In the genomic region with DNA sequence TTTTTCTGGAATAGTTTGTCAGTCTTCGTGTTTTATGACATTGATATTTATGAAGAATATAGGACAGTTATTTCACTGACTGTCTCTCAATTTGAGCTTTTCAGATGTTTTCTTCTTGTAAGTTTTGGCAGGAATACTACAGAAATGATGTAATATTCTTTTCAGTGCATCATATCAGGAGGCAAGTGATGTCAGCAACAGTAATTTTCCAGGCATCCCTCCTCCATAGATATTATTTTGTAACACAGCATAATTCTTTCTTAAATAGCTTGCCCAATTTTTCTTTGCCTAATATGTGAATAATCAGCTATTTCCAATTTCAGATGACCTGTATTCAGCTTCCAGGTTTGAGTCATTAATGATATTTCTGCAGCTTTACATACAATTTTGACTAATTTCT, we compare ENCODE assay signal across 26 cellular contexts.
DNase-seq lines count a peak whose midpoint lies in the region; ATAC-seq and TF ChIP-seq lines count a peak whose summit lies in the region.
"Had no signal": no experiment of that assay in that cellular context is flagged by ENCODE, and none has a peak within 500 bp of the region (broad histone marks: within the 10 kb centered on the region; RNA-seq: fewer than 3 reads in every experiment).

No MANE protein-coding gene starts in this region.

- H3K9ac ChIP-seq in OCI-LY3 (ENCODE audit: low read length) = no peak overlapping the region
- H3K9ac ChIP-seq: BLaER1 had no signal

- H4K20me1 ChIP-seq in OCI-LY3 (ENCODE audit: insufficient read depth, low read length) = no peaks in the 10 kb centered on the region
- H4K20me1 ChIP-seq: BLaER1 had no signal

- H3K4me3 ChIP-seq in OCI-LY3 (ENCODE audit: low read length) (no peak overlapping the region), choroid plexus epithelial cell (ENCODE audit: low read depth, low read length) (no peak overlapping the region), fibroblast of pulmonary artery (replicated peaks; ENCODE audit: low read depth, low read length) (no peak overlapping the region)
- H3K4me3 ChIP-seq: BLaER1, GM12878 had no signal

- H3K9me3 ChIP-seq in OCI-LY3 (ENCODE audit: insufficient read depth, low read length) = no peaks in the 10 kb centered on the region
- H3K9me3 ChIP-seq: BE2C, BLaER1 had no signal

- no peaks in the 10 kb centered on the region for H3K79me2 ChIP-seq in OCI-LY3 (ENCODE audit: low read length)

- H2AFZ ChIP-seq in OCI-LY3 (ENCODE audit: low read depth, low read length) = no peak overlapping the region

- TF ChIP-seq CTCF in OCI-LY3 (IDR thresholded peaks at IDR 0.05; ENCODE audit: low read depth, low read length) (no peak), choroid plexus epithelial cell (conservative IDR thresholded peaks at IDR 0.05; ENCODE audit: low read depth, low read length) (no peak), fibroblast of pulmonary artery (IDR thresholded peaks at IDR 0.05; ENCODE audit: low read length, missing control alignments) (no peak), GM20000 (IDR thresholded peaks at IDR 0.05; ENCODE audit: extremely low read depth, missing control alignments) (no peak)

- H3K4me2 ChIP-seq in OCI-LY3 (ENCODE audit: low read length) = peak overlapping the region; percentile 16; the same call in 1 of the 2 replicates
- H3K4me2 ChIP-seq: BLaER1 had no signal

- H3K27ac ChIP-seq in OCI-LY3 (ENCODE audit: low read length) = no peak overlapping the region
- H3K27ac ChIP-seq: BLaER1 had no signal

- no peaks in the 10 kb centered on the region for H3K4me1 Mint-ChIP-seq in activated naive CD8-positive, alpha-beta T cell treated with anti-CD3 and anti-CD28 coated beads, Interleukin-2, amount 50 U/mL, for 24 hours
- H3K4me1 Mint-ChIP-seq: CD14-positive monocyte; CD4-positive, alpha-beta memory T cell; CD4-positive, CD25-positive, alpha-beta regulatory T cell; CD8-positive, alpha-beta memory T cell had no signal

- no peak overlapping the region for H3K4me3 Mint-ChIP-seq in activated naive CD8-positive, alpha-beta T cell treated with anti-CD3 and anti-CD28 coated beads, Interleukin-2, amount 50 U/mL, for 24 hours
- H3K4me3 Mint-ChIP-seq: CD14-positive monocyte; CD4-positive, alpha-beta memory T cell; CD4-positive, CD25-positive, alpha-beta regulatory T cell; CD8-positive, alpha-beta memory T cell had no signal

- DNase-seq in amniotic epithelial cell (ENCODE audit: low read depth) = peak; percentile 66
- DNase-seq in choroid plexus epithelial cell (ENCODE audit: low read depth) = peak; percentile 10
- peak; percentile 62 for DNase-seq in fibroblast of pulmonary artery (ENCODE audit: low read depth)
- DNase-seq in GM20000 (ENCODE audit: low spot score) = no peak
- no peak for DNase-seq in Right ventricle myocardium superior
- no peak for DNase-seq in activated naive CD8-positive, alpha-beta T cell treated with anti-CD3 and anti-CD28 coated beads, Interleukin-2, amount 50 U/mL, for 24 hours
- no peak for DNase-seq in stimulated activated CD4-positive, alpha-beta T cell treated with anti-CD3 and anti-CD28 coated beads, Interleukin-4, amount 100 ng/mL, for 4 hours
- DNase-seq: 8988T; ACHN; BE2C; C1 segment of cervical spinal cord; CD4-positive, alpha-beta memory T cell; CD4-positive, CD25-positive, alpha-beta regulatory T cell; CD8-positive, alpha-beta memory T cell; COR-L47; DMS 273 treated with DMSO at 0.1 percent for 48 hours; DMS153; DMS53; DMS79; DND-41; EL; GDM1 had no signal

- H3K27ac Mint-ChIP-seq in activated naive CD8-positive, alpha-beta T cell treated with anti-CD3 and anti-CD28 coated beads, Interleukin-2, amount 50 U/mL, for 24 hours = no peak overlapping the region
- H3K27ac Mint-ChIP-seq: CD4-positive, alpha-beta memory T cell; CD4-positive, CD25-positive, alpha-beta regulatory T cell; CD8-positive, alpha-beta memory T cell had no signal

- peaks cover 4% of the 10 kb centered on the region for H3K9me3 Mint-ChIP-seq in activated naive CD8-positive, alpha-beta T cell treated with anti-CD3 and anti-CD28 coated beads, Interleukin-2, amount 50 U/mL, for 24 hours

- no peaks in the 10 kb centered on the region for H3K27me3 ChIP-seq in OCI-LY3 (ENCODE audit: low read depth, low read length)
- H3K27me3 ChIP-seq: BE2C, BLaER1 had no signal

- no peaks in the 10 kb centered on the region for H3K36me3 Mint-ChIP-seq in activated naive CD8-positive, alpha-beta T cell treated with anti-CD3 and anti-CD28 coated beads, Interleukin-2, amount 50 U/mL, for 24 hours (ENCODE audit: low read depth)
- H3K36me3 Mint-ChIP-seq: CD14-positive monocyte; CD4-positive, alpha-beta memory T cell; CD4-positive, CD25-positive, alpha-beta regulatory T cell; CD8-positive, alpha-beta memory T cell had no signal

- peaks cover 8% of the 10 kb centered on the region for H3K4me1 ChIP-seq in OCI-LY3 (ENCODE audit: low read length)
- H3K4me1 ChIP-seq: BE2C, BLaER1 had no signal

- H3K36me3 ChIP-seq in OCI-LY3 (replicated peaks; ENCODE audit: low read depth, low read length) = no peaks in the 10 kb centered on the region
- H3K36me3 ChIP-seq: BE2C, BLaER1 had no signal

- no peaks in the 10 kb centered on the region for H3K27me3 Mint-ChIP-seq in activated naive CD8-positive, alpha-beta T cell treated with anti-CD3 and anti-CD28 coated beads, Interleukin-2, amount 50 U/mL, for 24 hours
- H3K27me3 Mint-ChIP-seq: CD4-positive, alpha-beta memory T cell; CD4-positive, CD25-positive, alpha-beta regulatory T cell; CD8-positive, alpha-beta memory T cell had no signal

- intact Hi-C loops in Right ventricle myocardium superior (cut with DNase I) = no loop called here

- ATAC-seq in Right ventricle myocardium superior (ENCODE audit: poor library complexity) = no peak
- ATAC-seq in activated naive CD8-positive, alpha-beta T cell treated with anti-CD3 and anti-CD28 coated beads, Interleukin-2, amount 50 U/mL, for 24 hours = no peak
- ATAC-seq: GM12878 had no signal

Comparison
In these comparisons a context has a peak if more than half of its experiments do, and no peak if none do; other contexts are left out.
1. DNase-seq: peak in amniotic epithelial cell (single experiment), choroid plexus epithelial cell (single experiment) and fibroblast of pulmonary artery (single experiment); none in GM20000 (single experiment), Right ventricle myocardium superior (single experiment), activated naive CD8-positive, alpha-beta T cell treated with anti-CD3 and anti-CD28 coated beads, Interleukin-2, amount 50 U/mL, for 24 hours (single experiment) and stimulated activated CD4-positive, alpha-beta T cell treated with anti-CD3 and anti-CD28 coated beads, Interleukin-4, amount 100 ng/mL, for 4 hours (0 of 2).